Comparison of ENCODE assay signal across 2 cellular contexts in the genomic region with DNA sequence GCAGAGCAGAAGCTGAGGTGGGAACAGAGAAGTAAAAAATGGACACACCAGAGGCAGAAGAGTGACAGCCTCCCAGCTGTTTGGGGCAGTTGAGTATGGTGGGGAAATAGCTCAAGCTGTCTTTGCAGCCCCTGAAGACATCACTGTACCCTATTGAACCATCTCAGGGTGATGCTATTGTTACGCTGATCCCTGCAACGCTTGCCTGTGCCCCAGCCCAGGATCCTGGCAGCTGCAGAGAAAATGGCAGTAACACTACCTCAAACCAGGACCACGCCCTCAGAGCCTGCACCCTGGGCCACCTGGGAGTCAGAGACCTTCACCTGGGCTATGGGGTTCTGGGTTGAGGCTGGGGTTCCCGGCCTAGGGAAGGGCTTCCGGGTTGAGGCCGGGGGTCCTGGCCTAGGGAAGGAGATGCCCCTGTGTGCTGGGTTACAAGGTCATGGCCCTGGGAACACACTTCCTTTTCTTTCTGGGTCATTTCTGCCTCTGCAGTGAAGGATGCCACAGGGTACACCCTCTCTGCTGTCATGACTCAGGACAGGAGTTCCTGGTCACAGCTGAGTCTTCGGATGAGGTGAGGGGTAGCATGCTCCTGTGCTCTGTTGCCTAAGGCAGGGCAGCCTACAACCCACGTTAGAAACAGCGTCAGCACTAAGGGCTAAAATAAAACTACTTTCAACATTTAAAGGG.
TF ChIP-seq lines count a peak whose summit lies in the region.

No MANE protein-coding gene starts in this region.

TF ChIP-seq in IMR-90, 13 proteins besides CTCF, POLR2A, EP300 and RAD21:
- TF ChIP-seq, protein P1, sequence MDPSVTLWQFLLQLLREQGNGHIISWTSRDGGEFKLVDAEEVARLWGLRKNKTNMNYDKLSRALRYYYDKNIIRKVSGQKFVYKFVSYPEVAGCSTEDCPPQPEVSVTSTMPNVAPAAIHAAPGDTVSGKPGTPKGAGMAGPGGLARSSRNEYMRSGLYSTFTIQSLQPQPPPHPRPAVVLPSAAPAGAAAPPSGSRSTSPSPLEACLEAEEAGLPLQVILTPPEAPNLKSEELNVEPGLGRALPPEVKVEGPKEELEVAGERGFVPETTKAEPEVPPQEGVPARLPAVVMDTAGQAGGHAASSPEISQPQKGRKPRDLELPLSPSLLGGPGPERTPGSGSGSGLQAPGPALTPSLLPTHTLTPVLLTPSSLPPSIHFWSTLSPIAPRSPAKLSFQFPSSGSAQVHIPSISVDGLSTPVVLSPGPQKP (IDR thresholded peaks at IDR 0.05; ENCODE audit: borderline replicate concordance, low read depth, low read length): no peak
- no peak for TF ChIP-seq MAZ (IDR thresholded peaks at IDR 0.05; ENCODE audit: borderline replicate concordance, low read depth, low read length)
- TF ChIP-seq RCOR1 (IDR thresholded peaks at IDR 0.05; ENCODE audit: insufficient replicate concordance, low read length): no peak
- TF ChIP-seq USF2 (IDR thresholded peaks at IDR 0.05; ENCODE audit: low read depth, low read length): no peak
- TF ChIP-seq FOS (IDR thresholded peaks at IDR 0.05; ENCODE audit: low read depth, low read length): no peak
- TF ChIP-seq RFX5 (IDR thresholded peaks at IDR 0.05; ENCODE audit: low read depth, low read length): no peak
- no peak for TF ChIP-seq CHD1 (IDR thresholded peaks at IDR 0.05; ENCODE audit: low read depth, low read length)
TF ChIP-seq in IMR-90: peak in this region for 0.

TF ChIP-seq in WTC11, 78 proteins besides CTCF, POLR2A, EP300 and RAD21:
- TF ChIP-seq CDX4 (CRISPR knock-in tag; IDR thresholded peaks at IDR 0.05; ENCODE audit: borderline replicate concordance): no peak
- no peak for TF ChIP-seq PRDM15 (CRISPR knock-in tag; IDR thresholded peaks at IDR 0.05)
- no peak for TF ChIP-seq TP53 (CRISPR knock-in tag; IDR thresholded peaks at IDR 0.05)
- TF ChIP-seq NFE2L1 (CRISPR knock-in tag; IDR thresholded peaks at IDR 0.05): no peak
- no peak for TF ChIP-seq MYBL2 (CRISPR knock-in tag; IDR thresholded peaks at IDR 0.05)
